ENCODE assay signal across 7 cellular contexts in the genomic region with DNA sequence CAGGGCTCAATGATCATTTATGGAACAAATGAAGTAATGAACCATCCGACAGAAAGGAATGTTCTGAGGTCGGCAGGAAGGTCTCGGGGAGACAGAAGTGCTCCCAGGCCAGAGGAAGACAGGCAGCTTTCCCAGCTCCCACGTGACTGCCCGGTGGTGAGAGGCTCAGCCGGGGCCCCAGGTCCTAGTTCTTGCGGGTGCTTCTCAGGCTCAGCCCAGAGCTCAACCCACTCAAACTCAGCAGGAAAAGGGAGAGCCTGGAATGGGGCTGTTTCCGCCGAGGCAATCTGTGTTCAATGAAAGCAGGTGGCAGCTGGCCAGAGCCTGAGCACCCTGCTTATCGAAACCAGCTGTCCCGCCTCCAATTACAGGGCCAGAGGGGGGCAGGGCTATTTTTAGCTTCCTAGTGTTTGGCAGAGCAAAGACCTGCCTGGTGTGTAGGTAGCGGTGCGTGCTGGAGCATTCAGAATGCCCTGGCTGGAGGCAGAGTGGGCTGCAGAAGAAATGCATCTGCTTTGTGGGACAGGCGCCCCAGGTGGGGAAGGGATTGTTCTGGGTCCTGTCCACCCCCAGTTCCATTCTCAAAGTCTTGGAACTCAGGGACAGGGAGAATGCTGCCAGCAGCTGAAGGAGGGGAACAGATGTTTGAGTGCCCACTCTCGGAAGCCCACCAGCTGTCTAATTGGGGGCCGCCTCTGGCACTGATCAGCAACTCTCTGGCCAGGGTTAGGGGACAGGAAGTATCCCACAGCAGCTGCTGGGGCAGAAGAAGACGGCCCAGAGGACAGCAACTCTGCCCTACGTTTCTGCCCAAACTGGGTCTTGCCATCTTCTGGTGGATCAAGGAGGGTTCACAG.
DNase-seq lines count a peak whose midpoint lies in the region; ATAC-seq and TF ChIP-seq lines count a peak whose summit lies in the region.

No MANE protein-coding gene starts in this region.

- H3K9me3 ChIP-seq in neural cell (ENCODE audit: low read length): no peaks in the 10 kb centered on the region

- no peaks in the 10 kb centered on the region for H3K27me3 ChIP-seq in neural cell (ENCODE audit: insufficient read depth, low read depth, low read length)

- H2AFZ ChIP-seq in neural cell (ENCODE audit: low read depth, low read length): no peak overlapping the region

- in situ Hi-C loops in KBM-7 (cut with MboI; ENCODE audit: low pct_unique_long_range_greater_than_20kb, low sequenced_read_pairs): no loop called here
- in situ Hi-C loops in GM13977 (cut with MboI; ENCODE audit: low pct_unique_long_range_greater_than_20kb, low sequenced_read_pairs, unreplicated experiment): no loop called here

- H3K79me2 ChIP-seq in neural cell (replicated peaks; ENCODE audit: insufficient read depth, low read length): no peaks in the 10 kb centered on the region

- no peaks in the 10 kb centered on the region for H3K36me3 ChIP-seq in neural cell (ENCODE audit: insufficient read depth, low read length)

- TF ChIP-seq EP300 in neural cell (conservative IDR thresholded peaks at IDR 0.05; ENCODE audit: poor library complexity, severe bottlenecking): no peak

- no peak for TF ChIP-seq CTCF in neural cell (IDR thresholded peaks at IDR 0.05; ENCODE audit: poor library complexity, severe bottlenecking)
- TF ChIP-seq CTCF in GM13977 (IDR thresholded peaks at IDR 0.05; ENCODE audit: extremely low read depth, insufficient read depth, missing control alignments): no peak

- H3F3A ChIP-seq in neural cell (ENCODE audit: insufficient read depth, low read length, poor library complexity, severe bottlenecking): no peaks in the 10 kb centered on the region

- no peak for TF ChIP-seq RAD21 in neural cell (conservative IDR thresholded peaks at IDR 0.05)

- H3K9me2 ChIP-seq in neural cell (ENCODE audit: insufficient read depth, low read length): no peaks in the 10 kb centered on the region

- H4K20me1 ChIP-seq in neural cell (ENCODE audit: insufficient read depth): no peaks in the 10 kb centered on the region

- H3K4me2 ChIP-seq in neural cell (ENCODE audit: low read length): no peak overlapping the region

- no peak overlapping the region for H3K9ac ChIP-seq in neural cell (ENCODE audit: low read length)

- H3K27ac ChIP-seq in neural cell (ENCODE audit: low read length): no peak overlapping the region

- ATAC-seq in GM18873 (IDR thresholded peaks at IDR 0.05; ENCODE audit: low FRiP score, unreplicated experiment): no peak

- DNase-seq in KBM-7 (peak; percentile 81), SK-N-DZ (ENCODE audit: low spot score) (peak; percentile 95), fibroblast of peridontal ligament (ENCODE audit: extremely low read depth) (peak; percentile 99), DMS114 treated with DMSO at 0.1 percent for 48 hours (lab: John Stamatoyannopoulos, UW; ENCODE audit: unreplicated experiment) (no peak), GM13977 (ENCODE audit: low spot score) (no peak)

- H3K4me3 ChIP-seq in neural cell (ENCODE audit: low read length): no peak overlapping the region

TF ChIP-seq in neural cell, 6 proteins besides CTCF, POLR2A, EP300 and RAD21:
- no peak for TF ChIP-seq TAF1 (IDR thresholded peaks at IDR 0.05; ENCODE audit: low read depth)
- TF ChIP-seq POLR2AphosphoS5 (IDR thresholded peaks at IDR 0.05): peak; percentile 13
TF ChIP-seq in neural cell: peak in this region for 1.

Comparison
In these comparisons a context has a peak if more than half of its experiments do, and no peak if none do; other contexts are left out.
1. DNase-seq: peak in KBM-7 (single experiment), SK-N-DZ (single experiment) and fibroblast of peridontal ligament (single experiment); none in DMS114 treated with DMSO at 0.1 percent for 48 hours (single experiment) and GM13977 (single experiment).